Comparison of ENCODE assay signal across 8 cellular contexts in genomic region chr2:151290467-151290866, GRCh38. TPM values are rescaled to one million over a fixed set of nuclear protein-coding genes. Genes with fewer than 3 reads are reported as not detected.
DNase-seq lines count a peak whose midpoint lies in the region; ATAC-seq and TF ChIP-seq lines count a peak whose summit lies in the region.

No MANE protein-coding gene starts in this region.

- no peak overlapping the region for H3K27ac ChIP-seq in SJCRH30

- H3K36me3 ChIP-seq in SJCRH30: no peaks in the 10 kb centered on the region

- peak; percentile 36 for DNase-seq in ELF-1 (ENCODE audit: low read depth, low spot score)
- DNase-seq in SJCRH30: no peak
- DNase-seq in erythroblast (lab: John Stamatoyannopoulos, UW): peak; percentile 34 to 70
- peak; percentile 6 for DNase-seq in renal cortical epithelial cell (ENCODE audit: low read depth)
- no peak for DNase-seq in T-helper 9 cell
- no peak for DNase-seq in effector CD8-positive, alpha-beta T cell (lab: John Stamatoyannopoulos, UW)
- no peak for DNase-seq in glomerular visceral epithelial cell (ENCODE audit: extremely low spot score)

- TF ChIP-seq POLR2A in erythroblast (IDR thresholded peaks at IDR 0.05; ENCODE audit: low read length): no peak

- H3K27me3 ChIP-seq in SJCRH30: no peaks in the 10 kb centered on the region

- H3K9me3 ChIP-seq in SJCRH30 (replicated peaks): no peaks in the 10 kb centered on the region

- no peak for ATAC-seq in HG03045 (IDR thresholded peaks at IDR 0.05; ENCODE audit: unreplicated experiment)

- H3K4me3 ChIP-seq in SJCRH30: peak overlapping the region; percentile 58; the same call in 1 of the 2 replicates

- H3K4me1 ChIP-seq in SJCRH30: no peaks in the 10 kb centered on the region

RNA-seq across cellular contexts. Expression of gene NMI, which starts 1.0 kb away (rescaled TPM):
- total RNA-seq in SJCRH30 (2014; rRNA removed; shearing (Covaris generic)): 0.06 TPM in 1 of 2 replicates, not detected in the other
- 23.9 and 51.1 TPM in 2 replicates for total RNA-seq in renal cortical epithelial cell

RNA-seq across cellular contexts. Expression of gene RBM43, which starts 28.8 kb away (rescaled TPM):
- 1.2 and 1.3 TPM in 2 replicates for total RNA-seq in SJCRH30 (2014; rRNA removed; shearing (Covaris generic))
- 3.6 and 10.4 TPM in 2 replicates for total RNA-seq in renal cortical epithelial cell

Comparison
In these comparisons a context has a peak if more than half of its experiments do, and no peak if none do; other contexts are left out.
1. DNase-seq: peak in ELF-1 (single experiment), erythroblast (2 of 2) and renal cortical epithelial cell (single experiment); none in SJCRH30 (0 of 2), T-helper 9 cell (single experiment), effector CD8-positive, alpha-beta T cell (single experiment) and glomerular visceral epithelial cell (single experiment).
2. RNA of gene NMI, which starts 1.0 kb away (total RNA-seq): 23.9 to 51.1 TPM in renal cortical epithelial cell; 0.06 TPM in SJCRH30; every median in the first group is over 10 times any median in the second.